In the genomic region with DNA sequence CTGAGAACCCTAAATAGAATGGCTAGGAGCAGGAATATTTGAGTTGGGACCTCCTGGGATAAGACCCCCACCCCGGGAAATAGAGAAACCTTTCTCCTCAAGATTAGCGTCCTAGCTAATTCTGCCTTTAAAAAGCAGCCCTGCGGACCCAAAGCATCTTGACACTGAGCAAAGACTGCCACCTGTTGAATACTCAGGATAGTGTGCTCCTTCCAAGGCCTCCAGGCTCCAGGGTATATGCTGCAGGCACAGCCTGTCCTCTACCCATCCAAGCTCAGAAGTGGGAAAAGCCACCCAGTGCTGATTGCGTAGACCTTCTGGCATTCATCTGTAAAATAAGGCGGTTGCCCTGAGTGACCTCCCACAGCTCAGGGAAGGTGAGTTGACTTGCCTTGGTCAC, we compare ENCODE assay signal across 8 cellular contexts.
A peak's percentile ranks its signal among the peaks of the same experiment; 100 is the strongest.
DNase-seq lines count a peak whose midpoint lies in the region; ATAC-seq and TF ChIP-seq lines count a peak whose summit lies in the region.

No MANE protein-coding gene starts in this region.

- TF ChIP-seq CTCF in GM06990 (IDR thresholded peaks at IDR 0.05; ENCODE audit: insufficient read depth, low read length, poor library complexity, severe bottlenecking) (peak; percentile 38), foreskin keratinocyte (conservative IDR thresholded peaks at IDR 0.05) (peak; percentile 84), ovary (IDR thresholded peaks at IDR 0.05) (peak; percentile 64 to 71 (median 66))

- H3K27me3 ChIP-seq in GM06990 (replicated peaks; ENCODE audit: control insufficient read depth, insufficient read depth, low read length) (no peaks in the 10 kb centered on the region; the same call in 1 of the 2 replicates), foreskin keratinocyte (no peaks in the 10 kb centered on the region), ovary (no peaks in the 10 kb centered on the region)
- H3K27me3 ChIP-seq in effector memory CD4-positive, alpha-beta T cell (replicated peaks; ENCODE audit: control insufficient read depth, insufficient read depth, low read length, poor library complexity, severe bottlenecking) = no peaks in the 10 kb centered on the region

- WGBS in ovary, 3 donors = 15 to 17% (median 16%) methylated on average over 5 of the region's 5 CpGs

- intact Hi-C loops in ovary (cut with DNase I) = loop anchor here (5.0 to 10.0 kb wide), 4 partner anchors 480 to 1860 kb away; a partner anchor contains a TSS

- H3K27ac Mint-ChIP-seq in T-helper 17 cell = no peak overlapping the region

- H3K36me3 ChIP-seq in GM06990 (ENCODE audit: control insufficient read depth, insufficient read depth, low read length) (no peaks in the 10 kb centered on the region), ovary (no peaks in the 10 kb centered on the region)
- H3K36me3 ChIP-seq in effector memory CD4-positive, alpha-beta T cell (ENCODE audit: control insufficient read depth, insufficient read depth, low read length) = no peaks in the 10 kb centered on the region

- H3K4me3 ChIP-seq in GM06990 (replicated peaks; ENCODE audit: low read depth, low read length) (no peak overlapping the region), ovary (no peak overlapping the region)
- no peak overlapping the region for H3K4me3 ChIP-seq in effector memory CD4-positive, alpha-beta T cell (ENCODE audit: insufficient read depth, low read depth, low read length, poor library complexity, severe bottlenecking)

- peak; percentile 47 for DNase-seq in 8988T
- DNase-seq in GM06990 (ENCODE audit: extremely low read depth, insufficient read length) = peak; percentile 1
- DNase-seq in T-helper 17 cell = no peak
- DNase-seq in foreskin keratinocyte = peak in 1 of 2 donors; percentile 67
- peak; percentile 59 to 73 (median 64) for DNase-seq in ovary
- no peak for DNase-seq in effector memory CD4-positive, alpha-beta T cell
- DNase-seq in NCI-H446 treated with DMSO at 0.1 percent for 48 hours (lab: John Stamatoyannopoulos, UW) = no peak

- H3K4me1 ChIP-seq in foreskin keratinocyte (no peaks in the 10 kb centered on the region), ovary (ENCODE audit: insufficient read depth) (peaks cover 1% of the 10 kb centered on the region)
- no peaks in the 10 kb centered on the region for H3K4me1 ChIP-seq in effector memory CD4-positive, alpha-beta T cell (ENCODE audit: control insufficient read depth, insufficient read depth, low read length, poor library complexity, severe bottlenecking)

- ATAC-seq in T-helper 17 cell = peak; percentile 59
- peak; percentile 96 for ATAC-seq in foreskin keratinocyte
- no peak for ATAC-seq in HG02840 (IDR thresholded peaks at IDR 0.05; ENCODE audit: low FRiP score, unreplicated experiment)

- H3K27me3 Mint-ChIP-seq in T-helper 17 cell = peaks cover 8% of the 10 kb centered on the region

- no peaks in the 10 kb centered on the region for H3K9me3 ChIP-seq in T-helper 17 cell (ENCODE audit: control insufficient read depth, low read length, poor library complexity, severe bottlenecking)
- no peaks in the 10 kb centered on the region for H3K9me3 ChIP-seq in ovary
- H3K9me3 ChIP-seq in effector memory CD4-positive, alpha-beta T cell (ENCODE audit: control insufficient read depth, low read length) = no peaks in the 10 kb centered on the region

- TF ChIP-seq POLR2A in ovary (IDR thresholded peaks at IDR 0.05) = no peak

- H3K36me3 Mint-ChIP-seq in T-helper 17 cell (ENCODE audit: low read depth) = peaks cover 2% of the 10 kb centered on the region

- peaks cover 2% of the 10 kb centered on the region for H3K4me1 Mint-ChIP-seq in T-helper 17 cell

- no peak for TF ChIP-seq EP300 in ovary (IDR thresholded peaks at IDR 0.05)

- H3K27ac ChIP-seq in foreskin keratinocyte (no peak overlapping the region), ovary (no peak overlapping the region)
- H3K27ac ChIP-seq in effector memory CD4-positive, alpha-beta T cell (ENCODE audit: insufficient read depth, low read length, poor library complexity, severe bottlenecking) = no peak overlapping the region

- no peak overlapping the region for H3K4me3 Mint-ChIP-seq in T-helper 17 cell

Comparison
In these comparisons a context has a peak if more than half of its experiments do, and no peak if none do; other contexts are left out.
1. DNase-seq: peak in 8988T (single experiment), GM06990 (single experiment) and ovary (5 of 5); none in T-helper 17 cell (0 of 3), effector memory CD4-positive, alpha-beta T cell (0 of 3) and NCI-H446 treated with DMSO at 0.1 percent for 48 hours (single experiment).
2. Peak in every context shown above with its lines, with median percentiles within 50 percentile points of each other: CTCF ChIP-seq.